In genomic region chr14:99995700-99996356, GRCh38 we compare ENCODE assay signal across 9 cellular contexts.
DNase-seq lines count a peak whose midpoint lies in the region; ATAC-seq and TF ChIP-seq lines count a peak whose summit lies in the region.
"Had no signal": no experiment of that assay in that cellular context is flagged by ENCODE, and none has a peak within 500 bp of the region (broad histone marks: within the 10 kb centered on the region; RNA-seq: fewer than 3 reads in every experiment).

No MANE protein-coding gene starts in this region.

- CTCF ChIA-PET in activated naive CD4-positive, alpha-beta T cell treated with anti-CD3 and anti-CD28 coated beads for 36 hours (lab: Charles Lee) = interaction anchor here (0.6 to 1.0 kb wide), 3 partner anchors 60 to 317 kb away, joined by 3 to 4 read pairs (median 3); no protein-coding TSS in a partner anchor

- H3K36me3 Mint-ChIP-seq in activated naive CD4-positive, alpha-beta T cell treated with anti-CD3 and anti-CD28 coated beads for 36 hours (ENCODE audit: low read depth) = no peaks in the 10 kb centered on the region

- peak; percentile 76 for DNase-seq in DMS 273 (lab: John Stamatoyannopoulos, UW; ENCODE audit: unreplicated experiment)
- peak; percentile 23 for DNase-seq in SK-N-DZ (ENCODE audit: low spot score)
- DNase-seq in activated naive CD4-positive, alpha-beta T cell treated with anti-CD3 and anti-CD28 coated beads for 36 hours = peak; percentile 82
- peak; percentile 73 for DNase-seq in right atrium auricular region (ENCODE audit: low spot score)
- DNase-seq in stimulated activated CD4-positive, alpha-beta T cell treated with anti-CD3 and anti-CD28 coated beads, Interleukin-15, amount 100 ng/mL, for 48 hours (ENCODE audit: low read depth in 2 of 2) = peak; percentile 34 to 52
- no peak for DNase-seq in cortex of kidney (lab: John Stamatoyannopoulos, UW)

- peak; percentile 77 to 84 for TF ChIP-seq CTCF in right atrium auricular region (IDR thresholded peaks at IDR 0.05)

- H3K27me3 ChIP-seq in right atrium auricular region = no peaks in the 10 kb centered on the region

- H3K4me3 ChIP-seq in right atrium auricular region = no peak overlapping the region

- H3K27ac Mint-ChIP-seq in activated naive CD4-positive, alpha-beta T cell treated with anti-CD3 and anti-CD28 coated beads for 36 hours = no peak overlapping the region
- H3K27ac Mint-ChIP-seq: dendritic cell treated with granulocyte-macrophage colony-stimulating factor and Interleukin-4, amounts not matched to agents 40 ng/mL and 50 ng/mL, for 4 days had no signal

- no peak overlapping the region for H3K27ac ChIP-seq in right atrium auricular region

- no peaks in the 10 kb centered on the region for H3K36me3 ChIP-seq in right atrium auricular region

- intact Hi-C loops in activated naive CD4-positive, alpha-beta T cell treated with anti-CD3 and anti-CD28 coated beads for 36 hours (cut with micrococcal nuclease) = loop anchor here (1.0 to 5.0 kb wide), 2 partner anchors 14 to 196 kb away; no protein-coding TSS in a partner anchor

- H3K27me3 Mint-ChIP-seq in activated naive CD4-positive, alpha-beta T cell treated with anti-CD3 and anti-CD28 coated beads for 36 hours (ENCODE audit: low read depth) = peaks cover 4% of the 10 kb centered on the region

- ATAC-seq in GM19455 (IDR thresholded peaks at IDR 0.05; ENCODE audit: unreplicated experiment) (peak; percentile 99), HG03460 (IDR thresholded peaks at IDR 0.05; ENCODE audit: unreplicated experiment) (peak; percentile 99)

- H3K4me1 Mint-ChIP-seq in activated naive CD4-positive, alpha-beta T cell treated with anti-CD3 and anti-CD28 coated beads for 36 hours (ENCODE audit: low read depth) = peaks cover 11% of the 10 kb centered on the region

- no peaks in the 10 kb centered on the region for H3K9me3 Mint-ChIP-seq in activated naive CD4-positive, alpha-beta T cell treated with anti-CD3 and anti-CD28 coated beads for 36 hours
- H3K9me3 Mint-ChIP-seq: dendritic cell treated with granulocyte-macrophage colony-stimulating factor and Interleukin-4, amounts not matched to agents 40 ng/mL and 50 ng/mL, for 4 days had no signal

- H3K9me3 ChIP-seq in right atrium auricular region = no peaks in the 10 kb centered on the region

- H3K4me3 Mint-ChIP-seq in activated naive CD4-positive, alpha-beta T cell treated with anti-CD3 and anti-CD28 coated beads for 36 hours = no peak overlapping the region
- H3K4me3 Mint-ChIP-seq: dendritic cell treated with granulocyte-macrophage colony-stimulating factor and Interleukin-4, amounts not matched to agents 40 ng/mL and 50 ng/mL, for 4 days had no signal

- no peaks in the 10 kb centered on the region for H3K4me1 ChIP-seq in right atrium auricular region
